Comparison of ENCODE assay signal across 8 cellular contexts in genomic region chr10:88385601-88386203, GRCh38.
A peak's percentile ranks its signal among the peaks of the same experiment; 100 is the strongest.
DNase-seq lines count a peak whose midpoint lies in the region; ATAC-seq, FAIRE-seq and TF ChIP-seq lines count a peak whose summit lies in the region.

No MANE protein-coding gene starts in this region.

- peaks cover 25% of the 10 kb centered on the region for H3K36me3 Mint-ChIP-seq in activated CD8-positive, alpha-beta memory T cell treated with anti-CD3 and anti-CD28 coated beads, Interleukin-2, amount 10 ng/mL, durations not matched to agents 7 days and 5 days
- peaks cover 1% of the 10 kb centered on the region for H3K36me3 Mint-ChIP-seq in chondrocyte (ENCODE audit: low read depth)

- DNase-seq in GM18507 (ENCODE audit: extremely low spot score, insufficient read length, low read depth) (peak; percentile 29), HCT116 (ENCODE audit: low read depth, low spot score) (peak; percentile 75), MM.1S (peak; percentile 95), left ventricle myocardium superior (peak; percentile 26), chondrocyte (ENCODE audit: low spot score) (no peak), NCI-H1092 treated with DMSO at 0.1 percent for 48 hours (lab: John Stamatoyannopoulos, UW) (no peak)
- peak; percentile 89 for DNase-seq in activated CD8-positive, alpha-beta memory T cell treated with anti-CD3 and anti-CD28 coated beads, Interleukin-2, amount 10 ng/mL, durations not matched to agents 7 days and 5 days
- peak; percentile 11 for DNase-seq in stimulated activated CD4-positive, alpha-beta T cell treated with anti-CD3 and anti-CD28 coated beads, Interleukin-2, amount 100 ng/mL, for 4 hours (ENCODE audit: low read depth)

- TF ChIP-seq CTCF in HCT116 (IDR thresholded peaks at IDR 0.05 in 2 of 3, conservative IDR thresholded peaks at IDR 0.05 in 1 of 3; ENCODE audit: borderline replicate concordance in 1 of 3, insufficient read depth in 1 of 3, low read depth in 2 of 3, low read length in 2 of 3) (peak in 1 of 3 experiments; percentile 13; a peak in 1 of 6 replicates), MM.1S (IDR thresholded peaks at IDR 0.05; ENCODE audit: low read length) (no peak), chondrocyte (IDR thresholded peaks at IDR 0.05) (no peak)

- intact Hi-C loops in HCT116 (cut with micrococcal nuclease) = loop anchor here (2.0 to 10.0 kb wide), 2 partner anchors 523 to 851 kb away; partner anchors contain the start of genes KLLN and PTEN
- intact Hi-C loops in left ventricle myocardium superior (cut with micrococcal nuclease) = loop anchor here (5.0 to 10.0 kb wide), 2 partner anchors 131 to 523 kb away; partner anchors contain the start of genes KLLN and PTEN

- peak overlapping the region; percentile 64 for H3K4me3 Mint-ChIP-seq in activated CD8-positive, alpha-beta memory T cell treated with anti-CD3 and anti-CD28 coated beads, Interleukin-2, amount 10 ng/mL, durations not matched to agents 7 days and 5 days
- H3K4me3 Mint-ChIP-seq in chondrocyte (ENCODE audit: unreplicated experiment) = no peak overlapping the region

- no peaks in the 10 kb centered on the region for H3K9me2 ChIP-seq in HCT116 (ENCODE audit: insufficient read depth)
- H3K9me2 ChIP-seq in MM.1S (replicated peaks; ENCODE audit: insufficient read depth, low read length) = no peaks in the 10 kb centered on the region

- H4K20me1 ChIP-seq in HCT116 (ENCODE audit: insufficient read depth) (no peaks in the 10 kb centered on the region), MM.1S (ENCODE audit: insufficient read depth, low read length) (no peaks in the 10 kb centered on the region)

- TF ChIP-seq POLR2A in HCT116 (IDR thresholded peaks at IDR 0.05; ENCODE audit: borderline replicate concordance, extremely low read depth, insufficient read depth, insufficient read length) = no peak

- peaks cover 33% of the 10 kb centered on the region for H3F3A ChIP-seq in MM.1S (ENCODE audit: insufficient read depth, low read length)

- H3K4me1 Mint-ChIP-seq in activated CD8-positive, alpha-beta memory T cell treated with anti-CD3 and anti-CD28 coated beads, Interleukin-2, amount 10 ng/mL, durations not matched to agents 7 days and 5 days = peaks cover 20% of the 10 kb centered on the region
- no peaks in the 10 kb centered on the region for H3K4me1 Mint-ChIP-seq in chondrocyte (ENCODE audit: low read depth)

- RAD21 ChIA-PET in HCT116 (lab: Charles Lee; ENCODE audit: low non-redundant PET in 1 of 2, low total read pairs in 2 of 2, uncharacterized antibody in 2 of 2, unreplicated experiment in 2 of 2) = no interaction called here

- peak; percentile 45 for TF ChIP-seq RAD21 in HCT116 (IDR thresholded peaks at IDR 0.05; ENCODE audit: low read depth)

- H3K9me3 Mint-ChIP-seq in activated CD8-positive, alpha-beta memory T cell treated with anti-CD3 and anti-CD28 coated beads, Interleukin-2, amount 10 ng/mL, durations not matched to agents 7 days and 5 days (ENCODE audit: low read depth) = peaks cover 5% of the 10 kb centered on the region
- peaks cover 7% of the 10 kb centered on the region for H3K9me3 Mint-ChIP-seq in chondrocyte (ENCODE audit: low read depth)

- POLR2A ChIA-PET in HCT116 (lab: Charles Lee) = interaction anchor here (0.9 to 1.2 kb wide), 3 partner anchors 9 to 568 kb away, joined by 3 read pairs; partner anchors contain the start of gene ATAD1

- H3K9me3 ChIP-seq in HCT116 (ENCODE audit: control insufficient read depth in 1 of 2, insufficient read depth in 1 of 2, low read depth in 1 of 2, low read length in 2 of 2) (no peaks in the 10 kb centered on the region), MM.1S (replicated peaks; ENCODE audit: insufficient read depth, low read length) (no peaks in the 10 kb centered on the region)

- H3K27ac ChIP-seq in HCT116 (ENCODE audit: low read depth, low read length) (peak overlapping the region; percentile 15), MM.1S (ENCODE audit: low read length) (peak overlapping the region; percentile 99)

- H3K36me3 ChIP-seq in HCT116 (ENCODE audit: control insufficient read depth in 1 of 2, insufficient read depth in 2 of 2, low read length in 2 of 2) (no peaks in the 10 kb centered on the region), MM.1S (replicated peaks; ENCODE audit: insufficient read depth, low read length) (no peaks in the 10 kb centered on the region)

- H3K9ac ChIP-seq in HCT116 (ENCODE audit: low read length) (peak overlapping the region; percentile 27), MM.1S (ENCODE audit: low read length) (peak overlapping the region; percentile 83)

- ATAC-seq in HCT116 (peak; percentile 92), left ventricle myocardium superior (no peak)
- peak; percentile 81 for ATAC-seq in activated CD8-positive, alpha-beta memory T cell treated with anti-CD3 and anti-CD28 coated beads, Interleukin-2, amount 10 ng/mL, durations not matched to agents 7 days and 5 days

- H2AFZ ChIP-seq in HCT116 (ENCODE audit: low read depth, low read length, poor library complexity, severe bottlenecking) (peak overlapping the region; percentile 86), MM.1S (ENCODE audit: low read length) (peak overlapping the region; percentile 28; the same call in 1 of the 2 replicates)

- peak; percentile 99 for FAIRE-seq in GM18507 (lab: Jason Lieb, UNC)

- H3K27me3 Mint-ChIP-seq in activated CD8-positive, alpha-beta memory T cell treated with anti-CD3 and anti-CD28 coated beads, Interleukin-2, amount 10 ng/mL, durations not matched to agents 7 days and 5 days = no peaks in the 10 kb centered on the region
- no peaks in the 10 kb centered on the region for H3K27me3 Mint-ChIP-seq in chondrocyte (ENCODE audit: low read depth)

- peaks cover 26 to 30% of the 10 kb centered on the region in 2 experiments for H3K4me1 ChIP-seq in HCT116 (ENCODE audit: control insufficient read depth in 1 of 2, insufficient read depth in 2 of 2, low read length in 2 of 2)
- peaks cover 70% of the 10 kb centered on the region for H3K4me1 ChIP-seq in MM.1S (ENCODE audit: low read length)

- BruUV-seq in HCT116 (replicated peaks; lab: Mats Ljungman, UMichigan) = no TSS peak

- H3K4me3 ChIP-seq in HCT116 (replicated peaks in 1 of 2; ENCODE audit: low read depth in 1 of 2, low read length in 2 of 2) (peak overlapping the region in 1 of 2 experiments; percentile 51; a peak in 3 of 4 replicates), MM.1S (ENCODE audit: low read length) (peak overlapping the region; percentile 47)

- H3K4me2 ChIP-seq in HCT116 (ENCODE audit: low read length) (peak overlapping the region; percentile 85), MM.1S (ENCODE audit: low read depth, low read length) (peak overlapping the region; percentile 73)

- H3K27ac Mint-ChIP-seq in activated CD8-positive, alpha-beta memory T cell treated with anti-CD3 and anti-CD28 coated beads, Interleukin-2, amount 10 ng/mL, durations not matched to agents 7 days and 5 days = no peak overlapping the region
- no peak overlapping the region for H3K27ac Mint-ChIP-seq in chondrocyte (ENCODE audit: unreplicated experiment)

- CTCF ChIA-PET in HCT116 (lab: Charles Lee) = interaction anchor here (1.0 to 1.9 kb wide), 6 partner anchors 16 to 523 kb away, joined by 3 to 10 read pairs (median 5); partner anchors contain the start of genes KLLN and PTEN
- CTCF ChIA-PET in activated CD8-positive, alpha-beta memory T cell treated with anti-CD3 and anti-CD28 coated beads, Interleukin-2, amount 10 ng/mL, durations not matched to agents 7 days and 5 days (lab: Charles Lee) = interaction anchor here (1.0 to 7.6 kb wide), 8 partner anchors 8 to 540 kb away, joined by 3 to 82 read pairs (median 6); partner anchors contain the start of genes KLLN and PTEN

- H3K27me3 ChIP-seq in HCT116 (ENCODE audit: insufficient read depth, low read length) (no peaks in the 10 kb centered on the region), MM.1S (replicated peaks; ENCODE audit: insufficient read depth, low read length) (no peaks in the 10 kb centered on the region)

- H3K79me2 ChIP-seq in HCT116 (ENCODE audit: insufficient read depth, low read length) (no peaks in the 10 kb centered on the region), MM.1S (ENCODE audit: low read length) (no peaks in the 10 kb centered on the region)

TF ChIP-seq in HCT116, 20 proteins besides CTCF, POLR2A, EP300 and RAD21 (continues in another document):
- peak; percentile 50 for TF ChIP-seq FOSL1 (IDR thresholded peaks at IDR 0.05; ENCODE audit: low read depth)
- no peak for TF ChIP-seq ZBTB33 (IDR thresholded peaks at IDR 0.05; ENCODE audit: extremely low read depth, insufficient replicate concordance, low read length)
- TF ChIP-seq ELF1 (IDR thresholded peaks at IDR 0.05; ENCODE audit: borderline replicate concordance, low read depth) = no peak

Comparison
In these comparisons a context has a peak if more than half of its experiments do, and no peak if none do; other contexts are left out.
1. DNase-seq: peak in GM18507 (single experiment), HCT116 (single experiment), MM.1S (single experiment), activated CD8-positive, alpha-beta memory T cell treated with anti-CD3 and anti-CD28 coated beads, Interleukin-2, amount 10 ng/mL, durations not matched to agents 7 days and 5 days (single experiment), left ventricle myocardium superior (single experiment) and stimulated activated CD4-positive, alpha-beta T cell treated with anti-CD3 and anti-CD28 coated beads, Interleukin-2, amount 100 ng/mL, for 4 hours (single experiment); none in chondrocyte (single experiment) and NCI-H1092 treated with DMSO at 0.1 percent for 48 hours (single experiment).